In the genomic region with DNA sequence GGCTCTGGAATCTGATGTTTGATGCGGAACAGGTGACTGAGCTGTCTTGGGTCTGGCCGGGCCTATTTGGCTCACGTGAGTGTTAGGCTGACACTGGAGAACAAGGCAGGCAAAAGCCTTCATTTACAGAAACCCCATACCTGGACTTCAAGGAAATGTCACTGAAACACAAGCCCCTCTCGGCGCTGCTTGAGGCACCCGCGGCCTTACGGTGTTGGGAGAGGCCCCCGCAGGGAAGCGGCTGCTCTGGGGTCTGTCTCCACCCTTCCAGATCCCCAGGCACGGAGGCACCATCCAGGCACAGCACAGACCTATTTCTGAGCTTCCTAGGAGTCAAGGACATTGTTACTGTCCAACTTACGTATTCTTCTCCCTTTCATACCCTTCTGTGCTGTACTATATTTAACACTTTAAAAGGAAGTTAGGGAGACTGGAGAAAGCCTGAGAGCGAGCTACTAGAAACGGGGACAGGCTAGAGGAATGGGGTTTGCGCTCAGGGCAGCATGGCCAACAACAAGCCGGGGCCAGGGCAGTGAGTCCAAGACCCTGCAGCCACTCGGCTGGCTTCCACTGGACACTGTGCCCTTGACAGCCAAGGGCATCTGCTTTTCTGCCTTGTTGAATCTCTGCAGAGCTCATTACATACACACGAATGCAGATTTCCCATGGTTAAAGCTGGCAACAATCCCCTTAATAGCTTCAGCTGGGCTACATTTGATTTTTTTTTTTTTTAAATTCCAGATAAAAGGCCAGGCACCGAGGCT, we compare ENCODE assay signal across 28 cellular contexts. TPM values are rescaled to one million over a fixed set of nuclear protein-coding genes. Genes with fewer than 3 reads are reported as not detected.
"Had no signal": no experiment of that assay in that cellular context is flagged by ENCODE, and none has a peak within 500 bp of the region (broad histone marks: within the 10 kb centered on the region; RNA-seq: fewer than 3 reads in every experiment).

No MANE protein-coding gene starts in this region.

- H3K27me3 ChIP-seq: dorsolateral prefrontal cortex, heart left ventricle, left lung, spleen, tibial nerve, upper lobe of right lung, vagina had no signal

- H3K4me1 ChIP-seq: upper lobe of right lung had no signal

- H3K27ac ChIP-seq: left lung, psoas muscle, tibial nerve, upper lobe of right lung, vagina had no signal

- H3K4me3 ChIP-seq: dorsolateral prefrontal cortex, heart left ventricle, left lung, lung, psoas muscle, spleen, tibial nerve, upper lobe of right lung, vagina had no signal

- FAIRE-seq: endometrium, frontal cortex had no signal

- DNase-seq: cortex of kidney; dorsolateral prefrontal cortex; effector memory CD4-positive, alpha-beta T cell; heart left ventricle; hippocampal formation; left lung; mesenchymal stem cell; midbrain; nephron progenitor cell; psoas muscle; retina; spleen; stimulated activated CD4-positive, alpha-beta T cell treated with anti-CD3 and anti-CD28 coated beads, Interleukin-15, amount 100 ng/mL, for 24 hours; stimulated activated CD4-positive, alpha-beta T cell treated with anti-CD3 and anti-CD28 coated beads, Interleukin-1b, Interleukin-23, amount 100 ng/mL, for 48 hours; stimulated activated CD4-positive, alpha-beta T cell treated with anti-CD3 and anti-CD28 coated beads, Interleukin-4, amount 100 ng/mL, for 24 hours; upper lobe of right lung had no signal

- H3K9me3 ChIP-seq: heart left ventricle, left lung, psoas muscle, spleen, tibial nerve, upper lobe of right lung, vagina had no signal

RNA-seq across cellular contexts. Expression of gene DRD4, which starts 23.8 kb away (rescaled TPM):
- total RNA-seq: frontal cortex, glomerular endothelial cell, skeletal muscle tissue, temporal lobe had no signal
- polyA plus RNA-seq: fibroblast of lung had no signal

RNA-seq across cellular contexts. Expression of gene SCT, which starts 33.9 kb away (rescaled TPM):
- total RNA-seq: esophagus mucosa, fibroblast of lung, frontal cortex, glomerular endothelial cell, left lung, lung, omental fat pad, sciatic nerve, temporal lobe, tibial nerve, upper lobe of right lung, vagina had no signal
- polyA plus RNA-seq: fibroblast of lung, heart left ventricle, lung had no signal

RNA-seq across cellular contexts. Expression of gene CDHR5, which starts 36.1 kb away (rescaled TPM):
- total RNA-seq: dorsolateral prefrontal cortex, esophagus mucosa, fibroblast of lung, frontal cortex, glomerular endothelial cell, heart left ventricle, left lung, lung, omental fat pad, sciatic nerve, spleen, temporal lobe, tibial nerve, upper lobe of right lung, vagina had no signal
- polyA plus RNA-seq: fibroblast of lung had no signal
